ENCODE assay signal across 17 cellular contexts in genomic region chr2:234670052-234670451, GRCh38.
DNase-seq lines count a peak whose midpoint lies in the region; ATAC-seq and TF ChIP-seq lines count a peak whose summit lies in the region.
"Had no signal": no experiment of that assay in that cellular context is flagged by ENCODE, and none has a peak within 500 bp of the region (broad histone marks: within the 10 kb centered on the region; RNA-seq: fewer than 3 reads in every experiment).

No MANE protein-coding gene starts in this region.

- H3K9me3 ChIP-seq in PC-9 (ENCODE audit: insufficient read depth, low read depth) (peaks cover 14% of the 10 kb centered on the region; the same call in 1 of the 2 replicates), aorta (ENCODE audit: control insufficient read depth, low read length) (no peaks in the 10 kb centered on the region)
- H3K9me3 ChIP-seq: body of pancreas, transverse colon had no signal

- H3K27me3 ChIP-seq in PC-9 (ENCODE audit: insufficient read depth, low read depth) (no peaks in the 10 kb centered on the region), aorta (ENCODE audit: control insufficient read depth in 1 of 2, insufficient read depth in 2 of 2, low read length in 1 of 2) (no peaks in the 10 kb centered on the region)
- H3K27me3 ChIP-seq: body of pancreas, transverse colon had no signal

- no peak for TF ChIP-seq CTCF in PC-9 (conservative IDR thresholded peaks at IDR 0.05)
- no peak for TF ChIP-seq CTCF in epithelial cell of esophagus (IDR thresholded peaks at IDR 0.05; ENCODE audit: insufficient read depth, low read depth, low read length, missing control alignments)

- no peaks in the 10 kb centered on the region for H4K20me1 ChIP-seq in PC-9 (ENCODE audit: insufficient read depth)

- no peaks in the 10 kb centered on the region for H3F3A ChIP-seq in PC-9 (ENCODE audit: insufficient read depth, low read depth)

- no peaks in the 10 kb centered on the region for H3K36me3 ChIP-seq in PC-9 (ENCODE audit: low read depth)
- no peaks in the 10 kb centered on the region for H3K36me3 ChIP-seq in aorta (ENCODE audit: control insufficient read depth in 1 of 2, insufficient read depth in 2 of 2, low read length in 1 of 2)
- H3K36me3 ChIP-seq: transverse colon had no signal

- 0 out of 2 replicates have a peak overlapping the region, but pooled peaks have one; percentile 0 for H3K4me2 ChIP-seq in PC-9
- H3K4me2 ChIP-seq: KMS-11 had no signal

- ATAC-seq in aorta (ENCODE audit: low FRiP score): no peak
- ATAC-seq: activated T-helper 17 cell treated with anti-CD3 and anti-CD28 coated beads, Interleukin-2, amount 50 U/mL, for 72 hours; body of pancreas; Right ventricle myocardium inferior had no signal

- H3K4me1 ChIP-seq in PC-9 (replicated peaks; ENCODE audit: insufficient read depth) (peaks cover 30% of the 10 kb centered on the region), aorta (ENCODE audit: control insufficient read depth in 1 of 2, insufficient read depth in 2 of 2, low read length in 2 of 2) (no peaks in the 10 kb centered on the region)
- H3K4me1 ChIP-seq: body of pancreas, transverse colon had no signal

- WGBS in aorta, 2 donors: 84 to 92% methylated on average over 3 of the region's 3 CpGs

- POLR2A ChIA-PET in PC-9 (lab: Charles Lee; ENCODE audit: unreplicated experiment): interaction anchor here (0.6 to 0.7 kb wide), 4 partner anchors 10 to 375 kb away, joined by 3 to 7 read pairs (median 6); no protein-coding TSS in a partner anchor

- no TSS peak for BruUV-seq in PC-9 (replicated peaks; lab: Mats Ljungman, UMichigan)

- H3K4me3 ChIP-seq in PC-9: no peak overlapping the region
- no peak overlapping the region for H3K4me3 ChIP-seq in epithelial cell of esophagus (ENCODE audit: low read length)
- H3K4me3 ChIP-seq in aorta (ENCODE audit: low read length in 2 of 2): no peak overlapping the region
- H3K4me3 ChIP-seq: body of pancreas, transverse colon had no signal

- intact Hi-C loops in PC-9 (cut with micrococcal nuclease; ENCODE audit: unreplicated experiment): loop anchor here (5.0 kb wide), 1 partner anchor 118 kb away; no protein-coding TSS in a partner anchor
- intact Hi-C loops in aorta (cut with DNase I): no loop called here

- H3K27ac ChIP-seq in PC-9: no peak overlapping the region
- no peak overlapping the region for H3K27ac ChIP-seq in aorta (ENCODE audit: low read depth in 1 of 2, low read length in 2 of 2)
- no peak overlapping the region for H3K27ac ChIP-seq in caudate nucleus (ENCODE audit: low read depth, low read length)
- H3K27ac ChIP-seq: body of pancreas, KMS-11, transverse colon had no signal

- no peaks in the 10 kb centered on the region for H3K9me2 ChIP-seq in PC-9 (ENCODE audit: insufficient read depth)

- H2AFZ ChIP-seq in PC-9: no peak overlapping the region

- DNase-seq in Daoy (ENCODE audit: low read depth): peak; percentile 71
- peak; percentile 41 to 83 for DNase-seq in PC-9
- DNase-seq in epithelial cell of esophagus (ENCODE audit: low read depth): peak; percentile 93
- DNase-seq in non-pigmented ciliary epithelial cell (ENCODE audit: low read depth): peak; percentile 82
- no peak for DNase-seq in aorta
- no peak for DNase-seq in KBM-7
- no peak for DNase-seq in caudate nucleus (lab: John Stamatoyannopoulos, UW)
- no peak for DNase-seq in COLO829 (ENCODE audit: low spot score)
- DNase-seq: CD4-positive, CD25-positive, alpha-beta regulatory T cell; hippocampal formation; naive B cell; stimulated activated CD4-positive, alpha-beta T cell treated with anti-CD3 and anti-CD28 coated beads, Interleukin-1b, Interleukin-23, amount 100 ng/mL, for 48 hours; transverse colon had no signal

- no peaks in the 10 kb centered on the region for H3K79me2 ChIP-seq in PC-9 (ENCODE audit: low read depth)

- in situ Hi-C loops in KBM-7 (cut with MboI; ENCODE audit: low pct_unique_long_range_greater_than_20kb, low sequenced_read_pairs): no loop called here

- CTCF ChIA-PET in PC-9 (lab: Charles Lee): interaction anchor here (0.8 kb wide), 1 partner anchor 125 kb away, joined by 3 read pairs; no protein-coding TSS in a partner anchor

Comparison
In these comparisons a context has a peak if more than half of its experiments do, and no peak if none do; other contexts are left out.
1. DNase-seq: peak in Daoy (single experiment), PC-9 (2 of 2), epithelial cell of esophagus (single experiment) and non-pigmented ciliary epithelial cell (single experiment); none in aorta (0 of 2), KBM-7 (single experiment), caudate nucleus (0 of 61) and COLO829 (single experiment).